31 cellular contexts compared by ENCODE assay signal in genomic region chr17:63240106-63240505, GRCh38.
"Had no signal": no experiment of that assay in that cellular context is flagged by ENCODE, and none has a peak within 500 bp of the region (broad histone marks: within the 10 kb centered on the region; RNA-seq: fewer than 3 reads in every experiment).

No MANE protein-coding gene starts in this region.

- H3K9me3 Mint-ChIP-seq: activated CD4-positive, alpha-beta memory T cell treated with anti-CD3 and anti-CD28 coated beads, Interleukin-2, amount 10 ng/mL, durations not matched to agents 7 days and 5 days; activated naive CD4-positive, alpha-beta T cell treated with anti-CD3 and anti-CD28 coated beads, Interleukin-2, amount 10 ng/mL, durations not matched to agents 7 days and 5 days; activated naive CD8-positive, alpha-beta T cell treated with anti-CD3 and anti-CD28 coated beads for 36 hours had no signal

- H3K36me3 ChIP-seq: brain microvascular endothelial cell had no signal

- H3K4me1 Mint-ChIP-seq: activated CD4-positive, alpha-beta memory T cell treated with anti-CD3 and anti-CD28 coated beads, Interleukin-2, amount 10 ng/mL, durations not matched to agents 7 days and 5 days; activated CD8-positive, alpha-beta memory T cell treated with anti-CD3 and anti-CD28 coated beads, Interleukin-2, amount 10 ng/mL, durations not matched to agents 7 days and 5 days; activated naive CD4-positive, alpha-beta T cell treated with anti-CD3 and anti-CD28 coated beads, Interleukin-2, amount 10 ng/mL, durations not matched to agents 7 days and 5 days; activated naive CD8-positive, alpha-beta T cell treated with anti-CD3 and anti-CD28 coated beads for 36 hours had no signal

- H3K27ac ChIP-seq: brain microvascular endothelial cell, RWPE1, WERI-Rb-1 had no signal

- H3K36me3 Mint-ChIP-seq: activated naive CD4-positive, alpha-beta T cell treated with anti-CD3 and anti-CD28 coated beads, Interleukin-2, amount 10 ng/mL, durations not matched to agents 7 days and 5 days had no signal

- H3K4me3 Mint-ChIP-seq: activated CD4-positive, alpha-beta memory T cell treated with anti-CD3 and anti-CD28 coated beads, Interleukin-2, amount 10 ng/mL, durations not matched to agents 7 days and 5 days; activated CD8-positive, alpha-beta memory T cell treated with anti-CD3 and anti-CD28 coated beads, Interleukin-2, amount 10 ng/mL, durations not matched to agents 7 days and 5 days; activated naive CD4-positive, alpha-beta T cell treated with anti-CD3 and anti-CD28 coated beads, Interleukin-2, amount 10 ng/mL, durations not matched to agents 7 days and 5 days; activated naive CD8-positive, alpha-beta T cell treated with anti-CD3 and anti-CD28 coated beads for 36 hours had no signal

- DNase-seq: activated CD4-positive, alpha-beta memory T cell treated with anti-CD3 and anti-CD28 coated beads, Interleukin-2, amount 10 ng/mL, durations not matched to agents 7 days and 5 days; activated CD4-positive, alpha-beta T cell treated with anti-CD3 and anti-CD28 coated beads for 1 hour; activated CD4-positive, alpha-beta T cell treated with anti-CD3 and anti-CD28 coated beads for 48 hours; activated CD4-positive, CD25-positive, alpha-beta regulatory T cell; activated CD8-positive, alpha-beta memory T cell treated with anti-CD3 and anti-CD28 coated beads for 24 hours; activated CD8-positive, alpha-beta memory T cell treated with anti-CD3 and anti-CD28 coated beads, Interleukin-2, amount 10 ng/mL, durations not matched to agents 7 days and 5 days; activated CD8-positive, alpha-beta memory T cell treated with anti-CD3 and anti-CD28 coated beads, Interleukin-2, amount 50 U/mL, for 48 hours; activated effector memory CD4-positive, alpha-beta T cell treated with Interleukin-2 at 50 U/mL for 16 hours; activated naive CD4-positive, alpha-beta T cell treated with anti-CD3 and anti-CD28 coated beads, Interleukin-2, amount 10 ng/mL, durations not matched to agents 7 days and 5 days; activated naive CD8-positive, alpha-beta T cell treated with anti-CD3 and anti-CD28 coated beads for 36 hours; activated T-cell treated with anti-CD3 and anti-CD28 coated beads, Interleukin-2, amount 50 U/mL, for 48 hours; amniotic stem cell; aorta; brain microvascular endothelial cell; central memory CD4-positive, alpha-beta T cell; NCI-H1105; NCI-H1417 treated with DMSO at 0.1 percent for 48 hours; NCI-H187 treated with DMSO at 0.1 percent for 48 hours; NCI-H2081; NCI-H2171 treated with DMSO at 0.1 percent for 48 hours; NCI-H226; NCI-H446 treated with DMSO at 0.1 percent for 48 hours; NCI-H524; NCI-H69; NCI-H82; SIG-M5; T1000; WERI-Rb-1 had no signal

- H3K27ac Mint-ChIP-seq: activated CD4-positive, alpha-beta memory T cell treated with anti-CD3 and anti-CD28 coated beads, Interleukin-2, amount 10 ng/mL, durations not matched to agents 7 days and 5 days; activated CD8-positive, alpha-beta memory T cell treated with anti-CD3 and anti-CD28 coated beads, Interleukin-2, amount 10 ng/mL, durations not matched to agents 7 days and 5 days; activated naive CD4-positive, alpha-beta T cell treated with anti-CD3 and anti-CD28 coated beads, Interleukin-2, amount 10 ng/mL, durations not matched to agents 7 days and 5 days; activated naive CD8-positive, alpha-beta T cell treated with anti-CD3 and anti-CD28 coated beads for 36 hours had no signal

- ATAC-seq: activated CD8-positive, alpha-beta memory T cell treated with anti-CD3 and anti-CD28 coated beads, Interleukin-2, amount 10 ng/mL, durations not matched to agents 7 days and 5 days; Panc1; Right ventricle myocardium inferior had no signal

- H3K27me3 Mint-ChIP-seq: activated CD4-positive, alpha-beta memory T cell treated with anti-CD3 and anti-CD28 coated beads, Interleukin-2, amount 10 ng/mL, durations not matched to agents 7 days and 5 days; activated CD8-positive, alpha-beta memory T cell treated with anti-CD3 and anti-CD28 coated beads, Interleukin-2, amount 10 ng/mL, durations not matched to agents 7 days and 5 days; activated naive CD4-positive, alpha-beta T cell treated with anti-CD3 and anti-CD28 coated beads, Interleukin-2, amount 10 ng/mL, durations not matched to agents 7 days and 5 days; activated naive CD8-positive, alpha-beta T cell treated with anti-CD3 and anti-CD28 coated beads for 36 hours had no signal

- H3K27me3 ChIP-seq: brain microvascular endothelial cell had no signal
